In the genomic region with DNA sequence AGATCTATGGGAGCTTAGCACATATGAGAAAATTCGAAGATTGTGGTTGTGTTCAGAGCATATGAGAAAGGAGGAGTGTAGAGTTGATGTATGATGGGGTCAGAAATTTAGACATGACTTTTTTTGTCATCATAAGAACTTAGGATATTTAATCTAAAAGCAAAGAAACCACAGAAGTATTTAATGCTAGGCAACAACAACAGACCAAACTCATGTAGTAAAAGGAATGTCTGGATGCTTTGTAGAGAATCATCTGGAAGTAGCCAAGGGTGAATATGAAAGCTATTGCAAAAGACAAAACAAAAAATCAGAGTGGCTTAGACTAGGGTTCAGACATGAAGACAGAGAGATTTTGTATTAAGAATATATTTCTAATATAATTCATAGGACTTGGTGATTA, we compare ENCODE assay signal across 18 cellular contexts.
"Had no signal": no experiment of that assay in that cellular context is flagged by ENCODE, and none has a peak within 500 bp of the region (broad histone marks: within the 10 kb centered on the region; RNA-seq: fewer than 3 reads in every experiment).

No MANE protein-coding gene starts in this region.

- H3K27me3 Mint-ChIP-seq: activated CD4-positive, alpha-beta T cell treated with anti-CD3 and anti-CD28 coated beads, Interleukin-2, amount 10 ng/mL, durations not matched to agents 7 days and 5 days; naive thymus-derived CD8-positive, alpha-beta T cell had no signal

- H3K27ac Mint-ChIP-seq: activated CD4-positive, alpha-beta T cell treated with anti-CD3 and anti-CD28 coated beads, Interleukin-2, amount 10 ng/mL, durations not matched to agents 7 days and 5 days; endodermal cell; naive thymus-derived CD8-positive, alpha-beta T cell had no signal

- H3K36me3 Mint-ChIP-seq: naive thymus-derived CD8-positive, alpha-beta T cell had no signal

- H3K4me3 Mint-ChIP-seq: activated CD4-positive, alpha-beta T cell treated with anti-CD3 and anti-CD28 coated beads, Interleukin-2, amount 10 ng/mL, durations not matched to agents 7 days and 5 days; activated T-cell treated with anti-CD3 and anti-CD28 coated beads, Interleukin-2, amount 50 U/mL, for 4 hours; endodermal cell; naive thymus-derived CD8-positive, alpha-beta T cell had no signal

- H3K4me3 ChIP-seq: adrenal gland, body of pancreas, pancreas, smooth muscle cell, stomach had no signal

- H3K9me3 Mint-ChIP-seq: activated CD4-positive, alpha-beta T cell treated with anti-CD3 and anti-CD28 coated beads, Interleukin-2, amount 10 ng/mL, durations not matched to agents 7 days and 5 days; endodermal cell had no signal

- H3K4me1 Mint-ChIP-seq: activated CD4-positive, alpha-beta T cell treated with anti-CD3 and anti-CD28 coated beads, Interleukin-2, amount 10 ng/mL, durations not matched to agents 7 days and 5 days; endodermal cell; naive thymus-derived CD8-positive, alpha-beta T cell had no signal

- ATAC-seq: activated CD4-positive, CD25-positive, alpha-beta regulatory T cell treated with anti-CD3 and anti-CD28 coated beads, Interleukin-2, amount 50 U/mL, for 24 hours; activated T-cell treated with anti-CD3 and anti-CD28 coated beads, Interleukin-2, amount 50 U/mL, for 4 hours; body of pancreas; left cardiac atrium; naive thymus-derived CD8-positive, alpha-beta T cell; pancreas; sciatic nerve had no signal

- DNase-seq: activated CD4-positive, alpha-beta T cell treated with anti-CD3 and anti-CD28 coated beads, Interleukin-2, amount 10 ng/mL, durations not matched to agents 7 days and 5 days; activated CD8-positive, alpha-beta memory T cell treated with anti-CD3 and anti-CD28 coated beads, Interleukin-2, amount 50 U/mL, for 4 hours; activated effector memory CD4-positive, alpha-beta T cell treated with Interleukin-2 at 50 U/mL for 16 hours; activated naive CD4-positive, alpha-beta T cell treated with anti-CD3 and anti-CD28 coated beads, Interleukin-2, amount 50 U/mL, for 16 hours; activated T-cell treated with anti-CD3 and anti-CD28 coated beads, Interleukin-2, amount 50 U/mL, for 4 hours; adrenal gland; body of pancreas; endodermal cell; left cardiac atrium; mesenchymal stem cell; naive thymus-derived CD8-positive, alpha-beta T cell; pancreas; stimulated activated CD4-positive, alpha-beta T cell treated with anti-CD3 and anti-CD28 coated beads, Interleukin-4, amount 100 ng/mL, for 1 hour; stomach; trophoblast cell had no signal
